In the genomic region with DNA sequence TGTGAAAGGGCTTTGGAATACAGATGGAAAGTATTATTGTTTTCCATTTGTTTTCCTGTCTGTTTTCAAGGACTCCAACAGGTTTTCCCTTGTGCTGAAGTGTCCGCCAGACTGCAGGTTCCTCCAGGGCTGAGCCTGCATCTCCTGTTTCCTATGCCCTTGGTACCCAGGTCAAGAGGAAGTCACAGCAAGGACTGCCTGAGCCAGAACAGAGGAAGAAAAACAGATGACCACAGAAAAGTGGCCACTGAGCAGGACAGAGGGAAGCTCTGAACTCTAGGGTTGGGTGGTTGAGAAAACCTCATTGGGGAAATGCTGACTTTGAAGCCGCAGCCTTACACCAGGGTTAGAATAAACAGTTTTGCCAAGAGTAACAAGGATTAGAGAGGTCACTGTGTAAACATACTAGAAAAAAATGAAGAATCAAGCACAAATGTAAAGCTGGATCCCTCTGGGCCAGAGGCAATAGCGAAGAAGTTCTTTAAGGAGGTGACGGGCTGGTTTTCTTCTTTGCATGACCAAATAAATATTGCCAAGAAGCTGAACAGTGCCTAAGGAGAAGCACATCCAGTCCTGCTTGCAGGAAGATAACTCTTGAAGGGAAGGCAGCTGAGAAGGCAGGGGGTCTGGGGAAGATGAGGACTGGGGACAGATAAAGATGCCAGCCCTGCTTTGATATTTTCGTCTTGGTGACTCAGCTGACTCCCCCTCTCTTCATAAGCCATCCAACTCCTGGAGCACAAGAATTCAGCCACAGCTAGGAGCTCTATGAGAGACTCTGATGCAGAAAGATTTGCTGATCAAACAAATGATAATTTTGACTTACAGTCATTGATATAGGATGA, we compare ENCODE assay signal across 24 cellular contexts. TPM values are rescaled to one million over a fixed set of nuclear protein-coding genes. Genes with fewer than 3 reads are reported as not detected.
DNase-seq lines count a peak whose midpoint lies in the region; ATAC-seq and TF ChIP-seq lines count a peak whose summit lies in the region.
"Had no signal": no experiment of that assay in that cellular context is flagged by ENCODE, and none has a peak within 500 bp of the region (broad histone marks: within the 10 kb centered on the region; RNA-seq: fewer than 3 reads in every experiment).

No MANE protein-coding gene starts in this region.

- ATAC-seq in sciatic nerve = peak; percentile 39
- ATAC-seq in GM18520 (IDR thresholded peaks at IDR 0.05; ENCODE audit: unreplicated experiment) = no peak
- ATAC-seq: esophagus mucosa, pancreas, T-cell had no signal

- no peak for TF ChIP-seq CTCF in left ventricle myocardium inferior (IDR thresholded peaks at IDR 0.05; ENCODE audit: borderline replicate concordance)

- DNase-seq in AML-193 (lab: John Stamatoyannopoulos, UW) (peak; percentile 31 to 42), SKM-1 (lab: John Stamatoyannopoulos, UW; ENCODE audit: unreplicated experiment) (peak; percentile 64), left ventricle myocardium inferior (no peak), sciatic nerve (ENCODE audit: low spot score) (no peak), SW480 (ENCODE audit: low spot score) (no peak), NCI-H1092 treated with DMSO at 0.1 percent for 48 hours (lab: John Stamatoyannopoulos, UW) (no peak)
- DNase-seq in activated CD4-positive, alpha-beta T cell treated with anti-CD3 and anti-CD28 coated beads for 1 hour = no peak
- DNase-seq: activated CD8-positive, alpha-beta memory T cell treated with anti-CD3 and anti-CD28 coated beads, Interleukin-2, amount 50 U/mL, for 48 hours; activated gamma-delta T cell; DMS79 treated with DMSO at 0.1 percent for 48 hours; effector CD4-positive, alpha-beta T cell; H9; MM.1S; NCI-H1694; NCI-H345; NK-92 treated with Interleukin-12 subunit alpha and Interleukin-12 subunit beta, amount 100 ng/mL, for 24 hours; pancreas; stimulated activated CD4-positive, alpha-beta T cell treated with anti-CD3 and anti-CD28 coated beads, Interleukin-4, amount 100 ng/mL, for 4 hours; T-cell had no signal

- intact Hi-C loops in left ventricle myocardium inferior (cut with micrococcal nuclease) (no loop called here), sciatic nerve (cut with DNase I) (loop anchor here (10.0 kb wide), 1 partner anchor 102 kb away; no protein-coding TSS in a partner anchor)

- H3K4me3 ChIP-seq in left ventricle myocardium inferior = no peak overlapping the region
- H3K4me3 ChIP-seq: pancreas had no signal

- H3K27ac ChIP-seq in left ventricle myocardium inferior (replicated peaks) = peak overlapping the region; percentile 51
- H3K27ac ChIP-seq: pancreas had no signal

- peaks cover 41% of the 10 kb centered on the region for H3K4me1 ChIP-seq in left ventricle myocardium inferior

- H3K9me3 ChIP-seq in left ventricle myocardium inferior (replicated peaks) = no peaks in the 10 kb centered on the region
- H3K9me3 ChIP-seq: pancreas had no signal

- H3K36me3 ChIP-seq in left ventricle myocardium inferior = no peaks in the 10 kb centered on the region
- H3K36me3 ChIP-seq: pancreas had no signal

- H3K27me3 ChIP-seq in left ventricle myocardium inferior (ENCODE audit: low read depth) = no peaks in the 10 kb centered on the region
- H3K27me3 ChIP-seq: pancreas had no signal

RNA-seq across cellular contexts. Expression of gene CFAP45, which starts 3.7 kb away (rescaled TPM):
- total RNA-seq in left ventricle myocardium inferior (1.1 TPM), sciatic nerve (1.6 TPM)
- total RNA-seq: liver had no signal

RNA-seq across cellular contexts. Expression of gene TAGLN2, which starts 29.0 kb away (rescaled TPM):
- total RNA-seq in left ventricle myocardium inferior (110 TPM), sciatic nerve (184 TPM)

RNA-seq across cellular contexts. Expression of gene VSIG8, which starts 33.9 kb away (rescaled TPM):
- total RNA-seq in left ventricle myocardium inferior (not detected), sciatic nerve (not detected)
- total RNA-seq: H9, pancreas, RPMI7951, subcutaneous adipose tissue, T-cell had no signal

RNA-seq across cellular contexts. Expression of gene IGSF9, which starts 49.1 kb away (rescaled TPM):
- total RNA-seq in left ventricle myocardium inferior (0.25 TPM), sciatic nerve (0.18 TPM)
- total RNA-seq: RPMI7951 had no signal

RNA-seq across cellular contexts. Expression of gene SLAMF9, which starts 57.7 kb away (rescaled TPM):
- total RNA-seq in left ventricle myocardium inferior (not detected), sciatic nerve (0.80 TPM)
- total RNA-seq: H9, pancreas, T-cell had no signal

Comparison
In these comparisons a context has a peak if more than half of its experiments do, and no peak if none do; other contexts are left out.
1. DNase-seq: peak in AML-193 (2 of 2) and SKM-1 (single experiment); none in left ventricle myocardium inferior (single experiment), sciatic nerve (single experiment), activated CD4-positive, alpha-beta T cell treated with anti-CD3 and anti-CD28 coated beads for 1 hour (single experiment), SW480 (single experiment) and NCI-H1092 treated with DMSO at 0.1 percent for 48 hours (single experiment).